ENCODE assay signal across 6 cellular contexts in the genomic region with DNA sequence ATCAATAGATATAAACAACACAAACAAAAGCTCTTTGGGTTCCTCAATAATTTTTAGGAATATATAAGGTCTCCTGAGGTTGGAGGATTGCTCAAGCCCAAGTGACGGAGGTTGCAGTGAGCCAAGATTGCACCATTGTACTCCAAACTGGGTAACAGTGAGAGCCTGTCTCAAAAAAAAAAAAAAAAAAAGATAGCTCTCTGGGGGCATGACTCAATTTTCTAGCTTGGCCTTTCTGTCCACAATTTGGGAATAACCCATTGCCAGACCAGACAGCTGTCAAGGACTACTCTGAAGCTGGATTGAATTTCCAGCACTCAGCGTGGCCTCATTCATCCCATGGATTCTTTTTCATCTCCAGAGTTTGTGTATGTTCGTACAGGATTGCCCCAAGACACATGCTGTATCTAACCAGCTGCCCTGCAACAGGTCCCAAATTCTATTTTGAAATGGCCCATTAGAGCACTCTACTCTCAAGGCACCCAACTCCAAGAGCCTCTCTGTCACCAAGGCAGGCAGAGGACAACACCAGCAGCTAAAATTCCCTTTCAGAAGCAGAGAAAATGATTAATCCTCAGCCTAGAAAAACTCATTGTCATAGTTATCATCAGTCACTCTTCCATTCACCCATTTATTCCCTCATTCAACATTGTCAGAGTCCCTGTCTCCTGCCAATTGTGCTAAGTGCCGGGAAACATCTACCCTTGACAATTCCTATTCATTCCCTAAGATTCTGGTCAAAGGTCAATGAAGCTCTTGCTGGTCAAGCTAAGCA. TPM values are rescaled to one million over a fixed set of nuclear protein-coding genes. Genes with fewer than 3 reads are reported as not detected.
A peak's percentile ranks its signal among the peaks of the same experiment; 100 is the strongest.
DNase-seq lines count a peak whose midpoint lies in the region; ATAC-seq, FAIRE-seq and TF ChIP-seq lines count a peak whose summit lies in the region.

No MANE protein-coding gene starts in this region.

- CTCF ChIA-PET in HCT116 (lab: Charles Lee): no interaction called here

- ATAC-seq in HCT116: no peak

- no peak for TF ChIP-seq POLR2A in HCT116 (IDR thresholded peaks at IDR 0.05; ENCODE audit: borderline replicate concordance, extremely low read depth, insufficient read depth, insufficient read length)
- no peak for TF ChIP-seq POLR2A in breast epithelium (IDR thresholded peaks at IDR 0.05)

- no peaks in the 10 kb centered on the region for H3K27me3 ChIP-seq in HCT116 (ENCODE audit: insufficient read depth, low read length)
- H3K27me3 ChIP-seq in breast epithelium: no peaks in the 10 kb centered on the region
- H3K27me3 ChIP-seq in osteoblast (ENCODE audit: insufficient read depth, low read length): no peaks in the 10 kb centered on the region

- DNase-seq in HCT116 (ENCODE audit: low read depth, low spot score) (no peak), breast epithelium (ENCODE audit: low spot score in 2 of 2) (peak in 1 of 2 donors; percentile 64), osteoblast (ENCODE audit: insufficient read length, low spot score, missing footprints) (peak; percentile 90), HTR-8/SVneo (ENCODE audit: insufficient read length, low spot score) (no peak), HPDE6-E6E7 (ENCODE audit: extremely low spot score) (no peak), A172 (ENCODE audit: low spot score) (no peak)

- H3K9me3 ChIP-seq in HCT116 (ENCODE audit: control insufficient read depth in 1 of 2, insufficient read depth in 1 of 2, low read depth in 1 of 2, low read length in 2 of 2) (no peaks in the 10 kb centered on the region), breast epithelium (no peaks in the 10 kb centered on the region), osteoblast (ENCODE audit: low read depth, low read length) (no peaks in the 10 kb centered on the region)

- no peak overlapping the region for H2AFZ ChIP-seq in HCT116 (ENCODE audit: low read depth, low read length, poor library complexity, severe bottlenecking)
- H2AFZ ChIP-seq in osteoblast (ENCODE audit: low read length): no peak overlapping the region

- H3K27ac ChIP-seq in HCT116 (ENCODE audit: low read depth, low read length) (no peak overlapping the region), breast epithelium (peak overlapping the region; percentile 80 to 90), osteoblast (ENCODE audit: low read depth, low read length) (peak overlapping the region; percentile 97)

- no peaks in the 10 kb centered on the region for H3K9me2 ChIP-seq in HCT116 (ENCODE audit: insufficient read depth)

- H3K4me3 ChIP-seq in HCT116 (replicated peaks in 1 of 2; ENCODE audit: low read depth in 1 of 2, low read length in 2 of 2) (no peak overlapping the region), breast epithelium (no peak overlapping the region), osteoblast (ENCODE audit: insufficient read depth, low read length) (peak overlapping the region; percentile 41)

- BruUV-seq in HCT116 (replicated peaks; lab: Mats Ljungman, UMichigan): no TSS peak

- no peak overlapping the region for H3K9ac ChIP-seq in HCT116 (ENCODE audit: low read length)

- no peaks in the 10 kb centered on the region for H3K36me3 ChIP-seq in HCT116 (ENCODE audit: control insufficient read depth in 1 of 2, insufficient read depth in 2 of 2, low read length in 2 of 2)
- no peaks in the 10 kb centered on the region for H3K36me3 ChIP-seq in breast epithelium
- peaks cover 10% of the 10 kb centered on the region for H3K36me3 ChIP-seq in osteoblast (ENCODE audit: insufficient read depth, low read length)

- intact Hi-C loops in HCT116 (cut with micrococcal nuclease) (no loop called here), breast epithelium (cut with DNase I; ENCODE audit: low total_unique reads) (no loop called here)

- H3K4me1 ChIP-seq in HCT116 (ENCODE audit: control insufficient read depth in 1 of 2, insufficient read depth in 2 of 2, low read length in 2 of 2) (0 out of 4 replicates have a peak, but pooled peaks cover 0 to 6% of the 10 kb centered on the region in 2 experiments), breast epithelium (peaks cover 7 to 11% of the 10 kb centered on the region in 2 donors), osteoblast (ENCODE audit: insufficient read depth, low read length) (peaks cover 40% of the 10 kb centered on the region)

- H3K79me2 ChIP-seq in HCT116 (ENCODE audit: insufficient read depth, low read length) (peaks cover 71% of the 10 kb centered on the region), osteoblast (ENCODE audit: insufficient read depth, low read length) (peaks cover 69% of the 10 kb centered on the region)

- H3K4me2 ChIP-seq in HCT116 (ENCODE audit: low read length) (no peak overlapping the region), osteoblast (ENCODE audit: insufficient read depth, low read length) (peak overlapping the region; percentile 63)

- TF ChIP-seq CTCF in HCT116 (IDR thresholded peaks at IDR 0.05 in 2 of 3, conservative IDR thresholded peaks at IDR 0.05 in 1 of 3; ENCODE audit: borderline replicate concordance in 1 of 3, insufficient read depth in 1 of 3, low read depth in 2 of 3, low read length in 2 of 3) (no peak), breast epithelium (IDR thresholded peaks at IDR 0.05) (no peak), osteoblast (IDR thresholded peaks at IDR 0.05; ENCODE audit: extremely low read depth, low read depth, low read length) (no peak)

- H4K20me1 ChIP-seq in HCT116 (ENCODE audit: insufficient read depth) (peaks cover 4% of the 10 kb centered on the region; the same call in 1 of the 2 replicates), osteoblast (ENCODE audit: insufficient read depth, low read length) (peaks cover 34% of the 10 kb centered on the region)

- RAD21 ChIA-PET in HCT116 (lab: Charles Lee; ENCODE audit: low non-redundant PET in 1 of 2, low total read pairs in 2 of 2, uncharacterized antibody in 2 of 2, unreplicated experiment in 2 of 2): no interaction called here

- POLR2A ChIA-PET in HCT116 (lab: Charles Lee): interaction anchor here (1.2 kb wide), 1 partner anchor 10 kb away, joined by 3 read pairs; no protein-coding TSS in a partner anchor

- FAIRE-seq in HTR-8/SVneo (lab: Jason Lieb, UNC): no peak

- no peak for TF ChIP-seq RAD21 in HCT116 (IDR thresholded peaks at IDR 0.05; ENCODE audit: low read depth)

TF ChIP-seq in HCT116, 20 proteins besides CTCF, POLR2A, EP300 and RAD21:
- TF ChIP-seq EGR1 (IDR thresholded peaks at IDR 0.05; ENCODE audit: low read depth) (no peak), CEBPB (IDR thresholded peaks at IDR 0.05; ENCODE audit: low read depth) (peak; percentile 43; the same call in 1 of the 2 replicates), ELF1 (IDR thresholded peaks at IDR 0.05; ENCODE audit: borderline replicate concordance, low read depth) (no peak)

RNA-seq across cellular contexts. Expression of a gene that starts 8.7 kb away (rescaled TPM):
- total RNA-seq in HCT116 (2021; ENCODE audit: unreplicated experiment) (54.0 TPM), breast epithelium (10 to 100 TPM; 35.4 to 81.5 (median 77.0) TPM), osteoblast (29.2 and 32.6 TPM in 2 replicates)
- 51.8 and 53.5 TPM in 2 replicates for polyA plus RNA-seq in HCT116 (2012)
- total RNA-seq in A172 (2014; rRNA removed; shearing (Covaris generic)): 21.8 and 28.7 TPM in 2 replicates

RNA-seq across cellular contexts. Expression of a gene that starts 28.9 kb away (rescaled TPM):
- 141 TPM for total RNA-seq in HCT116 (2021; ENCODE audit: unreplicated experiment)
- 267 and 489 TPM in 2 replicates for polyA plus RNA-seq in HCT116 (2012)
- 100 to 1,000 TPM in 2 of 3 donors, 10 to 100 TPM in 1; 76.0 to 110 (median 103) TPM for total RNA-seq in breast epithelium
- 49.5 and 68.4 TPM in 2 replicates for total RNA-seq in osteoblast
- total RNA-seq in A172 (2014; rRNA removed; shearing (Covaris generic)): 153 and 154 TPM in 2 replicates

RNA-seq across cellular contexts. Expression of a gene that starts 36.0 kb away (rescaled TPM):
- total RNA-seq in HCT116 (2021; ENCODE audit: unreplicated experiment) (8.0 TPM), breast epithelium (1 to 10 TPM; 1.6 to 7.2 (median 6.6) TPM), osteoblast (1.1 and 1.5 TPM in 2 replicates)
- polyA plus RNA-seq in HCT116 (2012): 3.3 and 3.7 TPM in 2 replicates
- total RNA-seq in A172 (2014; rRNA removed; shearing (Covaris generic)): 0.19 and 1.7 TPM in 2 replicates

RNA-seq across cellular contexts. Expression of a gene that starts 46.3 kb away (rescaled TPM):
- total RNA-seq in HCT116 (2021; ENCODE audit: unreplicated experiment) (133 TPM), breast epithelium (100 to 1,000 TPM in 1 of 3 donors, 10 to 100 TPM in 2; 75.4 to 109 (median 95.1) TPM), osteoblast (93.4 and 96.6 TPM in 2 replicates)
- polyA plus RNA-seq in HCT116 (2012): 183 and 211 TPM in 2 replicates
- total RNA-seq in A172 (2014; rRNA removed; shearing (Covaris generic)): 119 and 124 TPM in 2 replicates

RNA-seq across cellular contexts. Expression of a gene that starts 48.3 kb away (rescaled TPM):
- 153 TPM for total RNA-seq in HCT116 (2021; ENCODE audit: unreplicated experiment)
- 152 and 163 TPM in 2 replicates for polyA plus RNA-seq in HCT116 (2012)
- total RNA-seq in breast epithelium: 10 to 100 TPM; 17.1 to 61.9 (median 42.6) TPM
- 157 and 159 TPM in 2 replicates for total RNA-seq in osteoblast
- 189 and 215 TPM in 2 replicates for total RNA-seq in A172 (2014; rRNA removed; shearing (Covaris generic))
